ENCODE assay signal across 20 cellular contexts in genomic region chr7:114957434-114957833, GRCh38. TPM values are rescaled to one million over a fixed set of nuclear protein-coding genes. Genes with fewer than 3 reads are reported as not detected.
DNase-seq lines count a peak whose midpoint lies in the region; ATAC-seq and TF ChIP-seq lines count a peak whose summit lies in the region.
"Had no signal": no experiment of that assay in that cellular context is flagged by ENCODE, and none has a peak within 500 bp of the region (broad histone marks: within the 10 kb centered on the region; RNA-seq: fewer than 3 reads in every experiment).

No MANE protein-coding gene starts in this region.

- H2BK5ac ChIP-seq in IMR-90 (ENCODE audit: low read depth, low read length, poor library complexity, severe bottlenecking) (no peak overlapping the region), neuronal stem cell (ENCODE audit: low read length) (no peak overlapping the region)

- ATAC-seq in IMR-90 (ENCODE audit: low read depth) (no peak), left lung (peak; percentile 46), HG03095 (IDR thresholded peaks at IDR 0.05; ENCODE audit: unreplicated experiment) (no peak)
- ATAC-seq: CD8-positive, alpha-beta T cell had no signal

- H3K4me3 ChIP-seq in IMR-90 (ENCODE audit: insufficient read depth, low read depth, low read length): no peak overlapping the region
- no peak overlapping the region for H3K4me3 ChIP-seq in left lung
- no peak overlapping the region for H3K4me3 ChIP-seq in sigmoid colon
- H3K4me3 ChIP-seq in neuronal stem cell (ENCODE audit: low read length in 2 of 2): no peak overlapping the region
- H3K4me3 ChIP-seq: BLaER1, HAP-1 had no signal

- no peak overlapping the region for H4K8ac ChIP-seq in IMR-90 (ENCODE audit: low read depth in 2 of 2, low read length in 2 of 2)
- no peak overlapping the region for H4K8ac ChIP-seq in neuronal stem cell (ENCODE audit: low read depth, low read length)

- H3K4me2 ChIP-seq in IMR-90 (ENCODE audit: low read depth, low read length) (no peak overlapping the region), neuronal stem cell (ENCODE audit: insufficient read depth, low read length, poor library complexity, severe bottlenecking) (no peak overlapping the region)
- H3K4me2 ChIP-seq: BLaER1, SK-N-SH had no signal

- H4K5ac ChIP-seq in IMR-90 (ENCODE audit: low read depth, low read length): no peak overlapping the region

- no peak overlapping the region for H2AFZ ChIP-seq in IMR-90 (replicated peaks; ENCODE audit: low read length, poor library complexity)
- no peak overlapping the region for H2AFZ ChIP-seq in neuronal stem cell (ENCODE audit: low read length)

- H3K18ac ChIP-seq in IMR-90 (ENCODE audit: low read depth, low read length): no peak overlapping the region
- no peak overlapping the region for H3K18ac ChIP-seq in neuronal stem cell (ENCODE audit: low read length)

- no peak overlapping the region for H2BK20ac ChIP-seq in IMR-90 (ENCODE audit: low read depth, low read length)

- no peak for TF ChIP-seq CTCF in IMR-90 (conservative IDR thresholded peaks at IDR 0.05; ENCODE audit: low read depth, low read length)
- TF ChIP-seq CTCF in left lung (IDR thresholded peaks at IDR 0.05): no peak
- TF ChIP-seq CTCF in sigmoid colon (IDR thresholded peaks at IDR 0.05): no peak

- peak; percentile 58 for DNase-seq in CD1c-positive myeloid dendritic cell (ENCODE audit: extremely low spot score)
- no peak for DNase-seq in IMR-90
- DNase-seq in RPMI8226: peak; percentile 58
- DNase-seq in left lung: no peak
- DNase-seq in DMS114 treated with DMSO at 0.1 percent for 48 hours (lab: John Stamatoyannopoulos, UW; ENCODE audit: unreplicated experiment): no peak
- DNase-seq in sigmoid colon: no peak
- DNase-seq in neuronal stem cell (ENCODE audit: low spot score): no peak
- DNase-seq: CD8-positive, alpha-beta T cell; DMS153; Kasumi-1; NCI-H1105; NCI-H2081; NCI-H2171; NCI-H524 treated with DMSO at 0.1 percent for 48 hours; SHP77 treated with DMSO at 0.1 percent for 48 hours; SK-N-SH had no signal

- H4K20me1 ChIP-seq in IMR-90 (ENCODE audit: insufficient read depth, low read length): no peaks in the 10 kb centered on the region
- H4K20me1 ChIP-seq: BLaER1 had no signal

- no peaks in the 10 kb centered on the region for H3K9me1 ChIP-seq in IMR-90 (ENCODE audit: insufficient read depth, low read length)

- peaks cover 4% of the 10 kb centered on the region for H3K36me3 ChIP-seq in IMR-90 (ENCODE audit: control insufficient read depth, insufficient read depth, low read length)
- H3K36me3 ChIP-seq in left lung: no peaks in the 10 kb centered on the region
- H3K36me3 ChIP-seq in sigmoid colon: no peaks in the 10 kb centered on the region
- no peaks in the 10 kb centered on the region for H3K36me3 ChIP-seq in neuronal stem cell (replicated peaks in 1 of 2; ENCODE audit: control insufficient read depth in 2 of 2, insufficient read depth in 2 of 2, low read length in 2 of 2)
- H3K36me3 ChIP-seq: BLaER1, HAP-1 had no signal

- H4K91ac ChIP-seq in IMR-90 (ENCODE audit: insufficient read depth, low read depth, low read length) (no peak overlapping the region), neuronal stem cell (ENCODE audit: low read depth, low read length, poor library complexity) (no peak overlapping the region)

- H3K4ac ChIP-seq in IMR-90 (ENCODE audit: low read depth, low read length) (no peak overlapping the region), neuronal stem cell (ENCODE audit: low read length) (no peak overlapping the region)

- H3K27me3 ChIP-seq in IMR-90 (ENCODE audit: control insufficient read depth, insufficient read depth, low read length): no peaks in the 10 kb centered on the region
- H3K27me3 ChIP-seq in left lung: no peaks in the 10 kb centered on the region
- H3K27me3 ChIP-seq in sigmoid colon: no peaks in the 10 kb centered on the region
- no peaks in the 10 kb centered on the region for H3K27me3 ChIP-seq in neuronal stem cell (ENCODE audit: control insufficient read depth in 3 of 3, insufficient read depth in 3 of 3, low read depth in 1 of 3, low read length in 3 of 3)
- H3K27me3 ChIP-seq: BLaER1 had no signal

- POLR2A ChIA-PET in IMR-90 (lab: Charles Lee; ENCODE audit: unreplicated experiment): no interaction called here

- no peak overlapping the region for H2BK120ac ChIP-seq in IMR-90 (ENCODE audit: low read depth, low read length)
- H2BK120ac ChIP-seq in neuronal stem cell (ENCODE audit: low read depth, low read length): no peak overlapping the region

- H3K79me1 ChIP-seq in IMR-90 (ENCODE audit: low read depth in 1 of 2, low read length in 2 of 2) (peaks cover 22 to 30% of the 10 kb centered on the region in 2 experiments), neuronal stem cell (ENCODE audit: low read depth, low read length) (no peaks in the 10 kb centered on the region)

- CTCF ChIA-PET in IMR-90 (lab: Yijun Ruan, JAX): interaction anchor here (0.6 kb wide), 2 partner anchors 9 to 13 kb away, joined by 3 to 4 read pairs; no protein-coding TSS in a partner anchor

- H3K14ac ChIP-seq in IMR-90 (replicated peaks; ENCODE audit: low read depth, low read length): no peak overlapping the region
- H3K14ac ChIP-seq in neuronal stem cell (ENCODE audit: low read length): no peak overlapping the region

- dilution Hi-C loops in IMR-90 (cut with HindIII; ENCODE audit: low sequenced_read_pairs, unreplicated experiment): no loop called here

- intact Hi-C loops in IMR-90 (cut with micrococcal nuclease): no loop called here
- intact Hi-C loops in left lung (cut with DNase I): no loop called here
- intact Hi-C loops in sigmoid colon (cut with DNase I): no loop called here

- H3K27ac ChIP-seq in IMR-90 (ENCODE audit: insufficient read depth, low read length) (no peak overlapping the region), left lung (no peak overlapping the region), sigmoid colon (no peak overlapping the region), neuronal stem cell (replicated peaks; ENCODE audit: low read length) (no peak overlapping the region)
- H3K27ac ChIP-seq: BLaER1 had no signal

- H3K4me1 ChIP-seq in IMR-90 (ENCODE audit: control insufficient read depth, insufficient read depth, low read length) (no peaks in the 10 kb centered on the region), left lung (peaks cover 0 to 20% of the 10 kb centered on the region in 2 donors), sigmoid colon (peaks cover 0 to 12% (median 0%) of the 10 kb centered on the region in 4 donors), neuronal stem cell (ENCODE audit: control insufficient read depth in 2 of 2, insufficient read depth in 1 of 2, low read depth in 1 of 2, low read length in 2 of 2) (peaks cover 0 to 3% of the 10 kb centered on the region in 2 donors)
- H3K4me1 ChIP-seq: BLaER1, HAP-1 had no signal

- no CpG with 5 or more reads among the region's 1 CpG for WGBS in IMR-90 (ENCODE audit: extremely low coverage in 2 of 2, insufficient read length in 1 of 2), 2 experiments
- WGBS in sigmoid colon, 2 donors: 95 to 97% methylated on average over 1 of the region's 1 CpG
- WGBS in neuronal stem cell (ENCODE audit: extremely low coverage in 2 of 2, insufficient read length in 2 of 2, insufficient replicate concordance in 1 of 2), 2 donors: no CpG with 5 or more reads among the region's 1 CpG

- no peak overlapping the region for H2BK12ac ChIP-seq in neuronal stem cell (ENCODE audit: low read length)

- TF ChIP-seq EP300 in sigmoid colon (IDR thresholded peaks at IDR 0.05): no peak

- no peak overlapping the region for H2AK9ac ChIP-seq in IMR-90 (replicated peaks; ENCODE audit: low read depth, low read length, poor library complexity)

- H3K23ac ChIP-seq in IMR-90 (ENCODE audit: low read depth, low read length): no peak overlapping the region
- H3K23ac ChIP-seq in neuronal stem cell (ENCODE audit: low read depth, low read length, poor library complexity): no peak overlapping the region

- H2BK15ac ChIP-seq in IMR-90 (ENCODE audit: low read depth, low read length) (no peak overlapping the region), neuronal stem cell (ENCODE audit: low read length) (no peak overlapping the region)

- in situ Hi-C loops in IMR-90 (cut with MboI; ENCODE audit: low sequenced_read_pairs): no loop called here

- no TSS peak for BruUV-seq in IMR-90 (replicated peaks; lab: Mats Ljungman, UMichigan)

- no peaks in the 10 kb centered on the region for H3K9me3 ChIP-seq in IMR-90 (ENCODE audit: control insufficient read depth, insufficient read depth, low read length)
- H3K9me3 ChIP-seq in left lung: no peaks in the 10 kb centered on the region
- H3K9me3 ChIP-seq in sigmoid colon: no peaks in the 10 kb centered on the region
- H3K9me3 ChIP-seq in neuronal stem cell (replicated peaks in 1 of 2; ENCODE audit: control insufficient read depth in 2 of 2, insufficient read depth in 1 of 2, low read depth in 1 of 2, low read length in 2 of 2): no peaks in the 10 kb centered on the region
- H3K9me3 ChIP-seq: BLaER1, HAP-1, SK-N-SH had no signal

- TF ChIP-seq POLR2A in IMR-90 (IDR thresholded peaks at IDR 0.05; ENCODE audit: low read depth, low read length) (no peak), sigmoid colon (IDR thresholded peaks at IDR 0.05) (no peak)

- H3K9ac ChIP-seq in IMR-90 (ENCODE audit: low read depth, low read length) (no peak overlapping the region), neuronal stem cell (ENCODE audit: low read depth, low read length, poor library complexity) (no peak overlapping the region)
- H3K9ac ChIP-seq: BLaER1, SK-N-SH had no signal

- H2AK5ac ChIP-seq in IMR-90 (ENCODE audit: low read depth, low read length) (no peak overlapping the region), neuronal stem cell (ENCODE audit: low read depth, low read length) (no peak overlapping the region)

- H3K56ac ChIP-seq in IMR-90 (ENCODE audit: extremely low read depth, insufficient read depth, low read length): no peak overlapping the region

- no peak for TF ChIP-seq RAD21 in IMR-90 (IDR thresholded peaks at IDR 0.05; ENCODE audit: low read length)

TF ChIP-seq in IMR-90, 13 proteins besides CTCF, POLR2A, EP300 and RAD21:
- TF ChIP-seq MAFK (IDR thresholded peaks at IDR 0.05; ENCODE audit: low read depth, low read length): peak; percentile 94
- TF ChIP-seq NFE2L2 (IDR thresholded peaks at IDR 0.05; ENCODE audit: low read depth, low read length): no peak

RNA-seq across cellular contexts. Expression of gene MDFIC, which starts 35.5 kb away (rescaled TPM):
- total RNA-seq in IMR-90 (2012; rRNA removed) (29.7 and 35.0 TPM in 2 replicates), left lung (10 to 100 TPM; 30.8 to 50.0 TPM), sigmoid colon (10 to 100 TPM; 33.0 to 58.1 (median 51.1) TPM)
- polyA plus RNA-seq in IMR-90 (2012; rRNA removed) (16.9 and 18.1 TPM in 2 replicates), sigmoid colon (1 to 10 TPM; 4.4 to 8.3 (median 6.6) TPM)
- polyA plus RNA-seq in IMR-90 (2012; cell fraction: cytosol; rRNA removed): 7.5 and 10.8 TPM in 2 replicates
- polyA plus RNA-seq in IMR-90 (2012; cell fraction: nucleus; rRNA removed; ENCODE audit: low replicate concordance): 2.9 and 8.2 TPM in 2 replicates
- polyA plus RNA-seq in neuronal stem cell (2013, experiment 1 of 2): 11.9 TPM
- polyA plus RNA-seq in neuronal stem cell (2013, experiment 2 of 2): 12.3 TPM
- total RNA-seq: G401 had no signal

Comparison
In these comparisons a context has a peak if more than half of its experiments do, and no peak if none do; other contexts are left out.
1. DNase-seq: peak in CD1c-positive myeloid dendritic cell (single experiment) and RPMI8226 (single experiment); none in IMR-90 (single experiment), left lung (0 of 2), DMS114 treated with DMSO at 0.1 percent for 48 hours (single experiment), sigmoid colon (single experiment) and neuronal stem cell (single experiment).